22 cellular contexts compared by ENCODE assay signal in genomic region chr1:192726820-192727504, GRCh38.
"Had no signal": no experiment of that assay in that cellular context is flagged by ENCODE, and none has a peak within 500 bp of the region (broad histone marks: within the 10 kb centered on the region; RNA-seq: fewer than 3 reads in every experiment).

No MANE protein-coding gene starts in this region.

- H3K36me3 Mint-ChIP-seq: activated naive CD4-positive, alpha-beta T cell treated with anti-CD3 and anti-CD28 coated beads, Interleukin-2, amount 10 ng/mL, durations not matched to agents 7 days and 5 days; naive thymus-derived CD8-positive, alpha-beta T cell had no signal

- H3K9me3 ChIP-seq: gastroesophageal sphincter, heart right ventricle, mucosa of descending colon, prostate gland, tibial artery had no signal

- H3K27ac Mint-ChIP-seq: activated naive CD4-positive, alpha-beta T cell treated with anti-CD3 and anti-CD28 coated beads, Interleukin-2, amount 10 ng/mL, durations not matched to agents 7 days and 5 days; activated naive CD8-positive, alpha-beta T cell treated with anti-CD3 and anti-CD28 coated beads, Interleukin-2, amount 50 U/mL, for 24 hours; naive thymus-derived CD8-positive, alpha-beta T cell had no signal

- H3K4me1 Mint-ChIP-seq: activated naive CD4-positive, alpha-beta T cell treated with anti-CD3 and anti-CD28 coated beads, Interleukin-2, amount 10 ng/mL, durations not matched to agents 7 days and 5 days; activated naive CD8-positive, alpha-beta T cell treated with anti-CD3 and anti-CD28 coated beads, Interleukin-2, amount 50 U/mL, for 24 hours; naive thymus-derived CD8-positive, alpha-beta T cell had no signal

- H3K27ac ChIP-seq: brain microvascular endothelial cell, coronary artery, gastroesophageal sphincter, heart right ventricle, prostate gland, tibial artery, WERI-Rb-1 had no signal

- H3K27me3 ChIP-seq: brain microvascular endothelial cell, gastroesophageal sphincter, heart right ventricle, tibial artery had no signal

- H3K27me3 Mint-ChIP-seq: activated naive CD4-positive, alpha-beta T cell treated with anti-CD3 and anti-CD28 coated beads, Interleukin-2, amount 10 ng/mL, durations not matched to agents 7 days and 5 days; activated naive CD8-positive, alpha-beta T cell treated with anti-CD3 and anti-CD28 coated beads, Interleukin-2, amount 50 U/mL, for 24 hours had no signal

- H3K9me3 Mint-ChIP-seq: activated naive CD4-positive, alpha-beta T cell treated with anti-CD3 and anti-CD28 coated beads, Interleukin-2, amount 10 ng/mL, durations not matched to agents 7 days and 5 days; activated naive CD8-positive, alpha-beta T cell treated with anti-CD3 and anti-CD28 coated beads, Interleukin-2, amount 50 U/mL, for 24 hours had no signal

- H3K4me1 ChIP-seq: prostate gland, tibial artery had no signal

- ATAC-seq: activated naive CD8-positive, alpha-beta T cell treated with anti-CD3 and anti-CD28 coated beads, Interleukin-2, amount 50 U/mL, for 24 hours; esophagus mucosa; gastroesophageal sphincter; heart right ventricle; mucosa of descending colon; naive thymus-derived CD8-positive, alpha-beta T cell; right cardiac atrium; stimulated activated naive CD8-positive, alpha-beta T cell treated with anti-CD3 and anti-CD28 coated beads, Interleukin-15, Interleukin-2, amounts not matched to agents 100 U/mL and 50 U/mL, for 24 hours had no signal

- DNase-seq: activated CD4-positive, alpha-beta T cell treated with anti-CD3 and anti-CD28 coated beads for 1 hour; activated CD8-positive, alpha-beta memory T cell treated with anti-CD3 and anti-CD28 coated beads for 24 hours; activated CD8-positive, alpha-beta memory T cell treated with anti-CD3 and anti-CD28 coated beads, Interleukin-2, amount 50 U/mL, for 48 hours; activated effector memory CD4-positive, alpha-beta T cell treated with Interleukin-2 at 50 U/mL for 16 hours; activated naive CD4-positive, alpha-beta T cell treated with anti-CD3 and anti-CD28 coated beads, Interleukin-2, amount 10 ng/mL, durations not matched to agents 7 days and 5 days; activated naive CD8-positive, alpha-beta T cell treated with anti-CD3 and anti-CD28 coated beads, Interleukin-2, amount 50 U/mL, for 24 hours; activated T-cell treated with anti-CD3 and anti-CD28 coated beads, Interleukin-2, amount 50 U/mL, for 48 hours; aorta; brain microvascular endothelial cell; heart right ventricle; mesenchymal stem cell; mucosa of descending colon; naive thymus-derived CD8-positive, alpha-beta T cell; right cardiac atrium; stimulated activated naive CD8-positive, alpha-beta T cell treated with anti-CD3 and anti-CD28 coated beads, Interleukin-15, Interleukin-2, amounts not matched to agents 100 U/mL and 50 U/mL, for 24 hours; substantia nigra; tibial artery; WERI-Rb-1 had no signal

- H3K4me3 ChIP-seq: coronary artery, gastroesophageal sphincter, heart right ventricle, mucosa of descending colon, prostate gland, tibial artery had no signal

- H3K36me3 ChIP-seq: brain microvascular endothelial cell, gastroesophageal sphincter, heart right ventricle, prostate gland, tibial artery, WERI-Rb-1 had no signal

- H3K4me3 Mint-ChIP-seq: activated naive CD4-positive, alpha-beta T cell treated with anti-CD3 and anti-CD28 coated beads, Interleukin-2, amount 10 ng/mL, durations not matched to agents 7 days and 5 days; activated naive CD8-positive, alpha-beta T cell treated with anti-CD3 and anti-CD28 coated beads, Interleukin-2, amount 50 U/mL, for 24 hours; naive thymus-derived CD8-positive, alpha-beta T cell had no signal
